ENCODE assay signal across 8 cellular contexts in the genomic region with DNA sequence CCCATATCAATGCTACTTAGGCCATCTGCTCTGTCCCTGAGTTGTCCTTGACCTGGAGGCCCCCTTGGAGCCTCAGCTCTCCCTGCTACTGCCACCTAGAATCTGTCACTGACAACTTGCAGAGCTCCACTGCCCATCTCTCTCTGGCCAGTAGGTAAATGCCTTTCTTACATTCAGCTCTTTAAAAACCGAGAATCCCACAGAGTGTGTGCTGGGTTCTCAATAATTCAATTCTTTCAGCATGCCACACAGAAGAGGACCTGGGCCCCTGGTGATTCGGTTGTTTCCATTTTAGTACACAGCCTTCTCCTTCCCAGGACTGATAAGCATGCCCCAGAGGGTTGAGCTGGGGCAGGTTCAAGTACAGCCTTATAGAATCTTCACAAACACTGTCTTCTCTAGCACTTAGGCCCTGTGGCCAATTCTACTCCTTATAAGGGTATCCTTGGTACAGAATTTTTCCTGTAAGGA. TPM values are rescaled to one million over a fixed set of nuclear protein-coding genes. Genes with fewer than 3 reads are reported as not detected.
DNase-seq lines count a peak whose midpoint lies in the region; ATAC-seq, FAIRE-seq and TF ChIP-seq lines count a peak whose summit lies in the region.

No MANE protein-coding gene starts in this region.

- DNase-seq in EH (ENCODE audit: low read depth) (peak; percentile 42), Panc1 (ENCODE audit: low read depth, low spot score) (no peak), esophagus squamous epithelium (lab: John Stamatoyannopoulos, UW) (no peak), progenitor cell of endocrine pancreas (ENCODE audit: low spot score, unreplicated experiment) (no peak), RCC 7860 (ENCODE audit: low spot score) (no peak), iPS-NIHi11 (ENCODE audit: low spot score) (no peak), NCI-H1694 (lab: John Stamatoyannopoulos, UW) (no peak), NCI-H510A (lab: John Stamatoyannopoulos, UW) (no peak)

- H3K4me3 ChIP-seq in Panc1 (ENCODE audit: low read depth in 2 of 2, low read length in 2 of 2) (no peak overlapping the region), esophagus squamous epithelium (no peak overlapping the region)

- 0 out of 2 replicates have a peak, but pooled peaks have one; percentile 3 for ATAC-seq in Panc1

- H3K4me1 Mint-ChIP-seq in progenitor cell of endocrine pancreas (ENCODE audit: low read depth), result peaks cover 14% of the 10 kb centered on the region

- H3K36me3 ChIP-seq in Panc1 (ENCODE audit: control insufficient read depth, insufficient read depth, low read length), result no peaks in the 10 kb centered on the region
- no peaks in the 10 kb centered on the region for H3K36me3 ChIP-seq in esophagus squamous epithelium

- in situ Hi-C loops in Panc1 (cut with HindIII; ENCODE audit: low pct_unique_long_range_greater_than_20kb, low sequenced_read_pairs), result no loop called here

- H3K4me3 Mint-ChIP-seq in progenitor cell of endocrine pancreas (ENCODE audit: low read depth), result no peak overlapping the region

- H3K27ac Mint-ChIP-seq in progenitor cell of endocrine pancreas, result peak overlapping the region; percentile 100

- no peaks in the 10 kb centered on the region for H3K27me3 Mint-ChIP-seq in progenitor cell of endocrine pancreas

- H3K27ac ChIP-seq in Panc1 (ENCODE audit: low read length) (peak overlapping the region; percentile 84), esophagus squamous epithelium (peak overlapping the region; percentile 95 to 99 (median 98))

- H3K9me3 Mint-ChIP-seq in progenitor cell of endocrine pancreas (ENCODE audit: low read depth), result no peaks in the 10 kb centered on the region

- CTCF ChIA-PET in Panc1 (lab: Charles Lee), result interaction anchor here (0.6 kb wide), 3 partner anchors 9 to 115 kb away, joined by 3 to 4 read pairs (median 3); no protein-coding TSS in a partner anchor

- no peaks in the 10 kb centered on the region for H3K27me3 ChIP-seq in Panc1 (ENCODE audit: control insufficient read depth, insufficient read depth, low read length)
- no peaks in the 10 kb centered on the region for H3K27me3 ChIP-seq in esophagus squamous epithelium

- H3K4me1 ChIP-seq in Panc1 (ENCODE audit: control insufficient read depth, insufficient read depth, low read length), result peaks cover 34% of the 10 kb centered on the region
- peaks cover 14 to 49% (median 21%) of the 10 kb centered on the region in 3 donors for H3K4me1 ChIP-seq in esophagus squamous epithelium

- H3K36me3 Mint-ChIP-seq in progenitor cell of endocrine pancreas (ENCODE audit: insufficient read depth), result no peaks in the 10 kb centered on the region

- TF ChIP-seq POLR2A in esophagus squamous epithelium (IDR thresholded peaks at IDR 0.05), result no peak

- BruUV-seq in Panc1 (replicated peaks; lab: Mats Ljungman, UMichigan), result no TSS peak

- 58 to 81% methylated on average over 2 of the region's 2 CpGs for WGBS in esophagus squamous epithelium, 2 donors

- POLR2A ChIA-PET in Panc1 (lab: Charles Lee), result interaction anchor here (0.6 to 1.0 kb wide), 4 partner anchors 21 to 270 kb away, joined by 3 to 9 read pairs (median 3); no protein-coding TSS in a partner anchor

- intact Hi-C loops in Panc1 (cut with micrococcal nuclease; ENCODE audit: unreplicated experiment) (no loop called here), esophagus squamous epithelium (cut with DNase I) (no loop called here)

- FAIRE-seq in RCC 7860 (lab: Jason Lieb, UNC), result no peak

- TF ChIP-seq CTCF in Panc1 (IDR thresholded peaks at IDR 0.05), result no peak
- no peak for TF ChIP-seq CTCF in esophagus squamous epithelium (IDR thresholded peaks at IDR 0.05)
- no peak for TF ChIP-seq CTCF in progenitor cell of endocrine pancreas (IDR thresholded peaks at IDR 0.05; ENCODE audit: unreplicated experiment)

- H3K9me3 ChIP-seq in Panc1 (ENCODE audit: control insufficient read depth, insufficient read depth, low read depth, low read length) (no peaks in the 10 kb centered on the region), esophagus squamous epithelium (no peaks in the 10 kb centered on the region)

RNA-seq across cellular contexts. Expression of a gene that starts 22.0 kb away (rescaled TPM):
- 273 TPM for total RNA-seq in Panc1 (2021; ENCODE audit: unreplicated experiment)
- polyA plus RNA-seq in Panc1 (2012; ENCODE audit: insufficient read length), result 123 TPM
- total RNA-seq in esophagus squamous epithelium, result 100 to 1,000 TPM in 2 of 4 donors, 10 to 100 TPM in 2; 34.8 to 118 (median 86.8) TPM
- 129 and 141 TPM in 2 replicates for total RNA-seq in progenitor cell of endocrine pancreas

RNA-seq across cellular contexts. Expression of a gene that starts 48.0 kb away (rescaled TPM):
- total RNA-seq in Panc1 (2021; ENCODE audit: unreplicated experiment), result 126 TPM
- polyA plus RNA-seq in Panc1 (2012; ENCODE audit: insufficient read length), result 50.2 TPM
- 10 to 100 TPM; 27.6 to 49.6 (median 34.9) TPM for total RNA-seq in esophagus squamous epithelium
- 51.8 and 52.3 TPM in 2 replicates for total RNA-seq in progenitor cell of endocrine pancreas
